Comparison of ENCODE assay signal across 8 cellular contexts in the genomic region with DNA sequence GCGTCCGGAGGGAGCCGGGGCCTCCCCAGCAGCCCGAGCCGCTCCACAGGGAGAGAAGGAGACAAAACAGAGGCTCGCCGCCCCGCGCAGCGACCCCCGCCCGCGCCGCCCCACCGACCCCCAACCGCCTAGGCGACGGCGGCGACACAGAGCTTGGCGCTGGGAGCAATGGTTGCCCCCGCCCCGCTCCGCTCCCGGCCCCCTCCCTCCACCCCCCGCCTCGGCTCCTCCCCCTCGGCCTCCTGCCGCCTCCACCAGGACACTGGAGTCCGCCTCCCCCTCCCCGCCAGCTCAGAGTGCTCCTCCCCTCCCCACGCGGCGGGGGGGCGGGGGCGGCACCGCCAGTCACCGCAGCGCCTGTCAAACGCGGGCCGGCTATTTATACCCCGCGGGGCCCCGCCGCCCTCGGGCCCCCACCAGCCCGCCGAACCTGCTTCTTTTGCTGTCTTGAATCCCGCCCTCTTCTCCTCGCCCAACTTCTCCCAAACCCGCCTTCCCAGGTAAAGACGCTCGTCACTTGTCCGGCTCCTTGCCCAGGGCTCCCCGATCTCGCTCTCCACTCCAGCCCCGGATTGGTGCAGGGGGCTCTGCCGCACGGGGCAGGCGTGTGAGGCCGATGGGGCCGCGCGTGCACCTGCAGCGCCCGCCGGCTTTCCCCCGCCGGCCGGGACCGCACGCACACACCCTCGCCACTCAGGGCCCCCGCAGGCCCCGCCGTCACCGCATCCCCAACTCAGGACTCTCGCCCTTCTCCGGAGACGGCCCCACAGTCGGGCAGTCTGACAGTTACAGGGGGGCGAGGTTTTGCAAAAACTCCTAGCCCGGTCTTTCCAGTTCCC. TPM values are rescaled to one million over a fixed set of nuclear protein-coding genes. Genes with fewer than 3 reads are reported as not detected.
DNase-seq lines count a peak whose midpoint lies in the region; ATAC-seq and TF ChIP-seq lines count a peak whose summit lies in the region.

Gene ELF2 (minus strand): TSS at position 170 of the 839 bp plus-strand sequence. CDS start 39,517 bp downstream, outside the sequence.

- no peaks in the 10 kb centered on the region for H3K27me3 Mint-ChIP-seq in T-helper 17 cell

- no peaks in the 10 kb centered on the region for H3K9me3 ChIP-seq in T-helper 17 cell (ENCODE audit: control insufficient read depth, low read length, poor library complexity, severe bottlenecking)
- no peaks in the 10 kb centered on the region for H3K9me3 ChIP-seq in prostate gland
- no peaks in the 10 kb centered on the region for H3K9me3 ChIP-seq in upper lobe of right lung

- peaks cover 10% of the 10 kb centered on the region for H3K4me1 Mint-ChIP-seq in T-helper 17 cell

- TF ChIP-seq POLR2A in prostate gland (IDR thresholded peaks at IDR 0.05) = peak; percentile 32

- H3K4me3 ChIP-seq in prostate gland (peak within 1 kb of the TSS; percentile 97), upper lobe of right lung (peak within 1 kb of the TSS; percentile 98)

- H3K36me3 ChIP-seq in prostate gland = no peaks in the 10 kb centered on the region
- no peaks in the 10 kb centered on the region for H3K36me3 ChIP-seq in upper lobe of right lung

- TF ChIP-seq CTCF in GM13977 (IDR thresholded peaks at IDR 0.05; ENCODE audit: extremely low read depth, insufficient read depth, missing control alignments) (no peak), prostate gland (IDR thresholded peaks at IDR 0.05) (no peak), upper lobe of right lung (IDR thresholded peaks at IDR 0.05) (no peak)

- peak within 1 kb of the TSS; percentile 94 for H3K4me3 Mint-ChIP-seq in T-helper 17 cell

- peak within 1 kb of the TSS; percentile 89 for H3K27ac Mint-ChIP-seq in T-helper 17 cell

- under 1% methylated on average over 53 of the region's 84 CpGs for WGBS in prostate gland

- intact Hi-C loops in left cardiac atrium (cut with DNase I) (loop anchor here in 1 of 2 donors (5.0 kb wide), 2 partner anchors 80 to 125 kb away; partner anchors contain the start of genes NAA15 and NDUFC1), prostate gland (cut with DNase I) (loop anchor here (2.0 kb wide), 2 partner anchors 94 to 118 kb away; no protein-coding TSS in a partner anchor), upper lobe of right lung (cut with DNase I) (no loop called here)

- ATAC-seq in HG02870 (IDR thresholded peaks at IDR 0.05; ENCODE audit: unreplicated experiment) = peak; percentile 34
- peak; percentile 68 for ATAC-seq in T-helper 17 cell
- ATAC-seq in left cardiac atrium = peak; percentile 88 to 90
- peak; percentile 89 for ATAC-seq in upper lobe of right lung

- H3K27ac ChIP-seq in prostate gland = peak within 1 kb of the TSS; percentile 100
- H3K27ac ChIP-seq in upper lobe of right lung = peak within 1 kb of the TSS; percentile 99

- H3K36me3 Mint-ChIP-seq in T-helper 17 cell (ENCODE audit: low read depth) = no peaks in the 10 kb centered on the region

- H3K4me1 ChIP-seq in prostate gland (replicated peaks) (no peaks in the 10 kb centered on the region), upper lobe of right lung (peaks cover 5% of the 10 kb centered on the region)

- in situ Hi-C loops in GM13977 (cut with MboI; ENCODE audit: low pct_unique_long_range_greater_than_20kb, low sequenced_read_pairs, unreplicated experiment) = no loop called here

- no peaks in the 10 kb centered on the region for H3K27me3 ChIP-seq in prostate gland (replicated peaks; ENCODE audit: insufficient read depth)
- H3K27me3 ChIP-seq in upper lobe of right lung = no peaks in the 10 kb centered on the region

- peak; percentile 93 for DNase-seq in GM13977 (ENCODE audit: low spot score)
- peak; percentile 89 for DNase-seq in NCI-H146 (lab: John Stamatoyannopoulos, UW)
- DNase-seq in T-helper 17 cell = peak; percentile 82 to 86 (median 85)
- peak; percentile 85 for DNase-seq in amniotic stem cell (lab: John Stamatoyannopoulos, UW)
- peak; percentile 95 for DNase-seq in left cardiac atrium
- DNase-seq in prostate gland (ENCODE audit: low spot score) = peak; percentile 95
- peak; percentile 97 for DNase-seq in upper lobe of right lung

RNA-seq across cellular contexts. Expression of gene ELF2, which starts in this region (rescaled TPM):
- 10 to 100 TPM; 59.8 to 80.6 TPM for total RNA-seq in T-helper 17 cell
- 10 to 100 TPM; 34.1 to 34.2 TPM for total RNA-seq in left cardiac atrium
- 10 to 100 TPM; 53.2 to 61.7 TPM for total RNA-seq in prostate gland
- 48.2 TPM for total RNA-seq in upper lobe of right lung

Comparison
In these comparisons a context has a peak if more than half of its experiments do, and no peak if none do; other contexts are left out.
1. Peak in every context shown above with its lines: DNase-seq, ATAC-seq, H3K4me3 ChIP-seq and H3K27ac ChIP-seq.
2. ATAC-seq: peak in every context shown above with its lines; median percentile 89 in left cardiac atrium; 89 in upper lobe of right lung; 68 in T-helper 17 cell; 34 in HG02870.